ENCODE assay signal across 23 cellular contexts in the genomic region with DNA sequence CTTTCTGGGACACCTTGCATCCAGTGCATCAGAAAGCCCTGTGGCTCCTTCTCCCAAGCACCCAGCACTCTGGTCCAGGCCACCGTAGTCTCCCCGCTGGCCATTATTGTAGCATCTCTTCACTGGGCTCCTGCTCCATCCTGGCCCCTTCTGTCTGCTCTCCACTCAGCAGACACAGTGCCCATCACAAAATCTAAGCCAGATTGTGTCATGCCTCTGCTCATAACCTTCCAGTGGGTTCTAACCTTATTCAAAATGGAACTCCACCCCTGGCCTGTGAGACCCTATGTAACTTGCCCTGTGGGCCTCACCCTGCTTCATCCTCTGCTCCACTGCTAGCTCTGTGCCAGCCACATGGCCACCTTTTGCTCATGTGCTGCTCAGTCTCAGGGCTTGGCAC. TPM values are rescaled to one million over a fixed set of nuclear protein-coding genes. Genes with fewer than 3 reads are reported as not detected.
DNase-seq lines count a peak whose midpoint lies in the region; ATAC-seq and TF ChIP-seq lines count a peak whose summit lies in the region.
"Had no signal": no experiment of that assay in that cellular context is flagged by ENCODE, and none has a peak within 500 bp of the region (broad histone marks: within the 10 kb centered on the region; RNA-seq: fewer than 3 reads in every experiment).

No MANE protein-coding gene starts in this region.

- no peaks in the 10 kb centered on the region for H3K9me3 Mint-ChIP-seq in activated T-cell treated with anti-CD3 and anti-CD28 coated beads, Interleukin-2, amount 50 U/mL, for 24 hours
- H3K9me3 Mint-ChIP-seq in chondrocyte (ENCODE audit: low read depth) = no peaks in the 10 kb centered on the region
- H3K9me3 Mint-ChIP-seq: CD4-positive, alpha-beta memory T cell; HFFc6 had no signal

- H3K36me3 ChIP-seq in Peyer's patch (no peaks in the 10 kb centered on the region), upper lobe of right lung (no peaks in the 10 kb centered on the region)
- H3K36me3 ChIP-seq: BE2C; BLaER1 treated with 17β-estradiol and CSF1 and Interleukin-3, amounts not matched to agents 10 nM and 100 nM; HAP-1 had no signal

- ATAC-seq in upper lobe of right lung = no peak
- ATAC-seq: A549, GM12878 had no signal

- no peak overlapping the region for H3K27ac Mint-ChIP-seq in activated T-cell treated with anti-CD3 and anti-CD28 coated beads, Interleukin-2, amount 50 U/mL, for 24 hours
- no peak overlapping the region for H3K27ac Mint-ChIP-seq in chondrocyte (ENCODE audit: unreplicated experiment)
- H3K27ac Mint-ChIP-seq: CD4-positive, alpha-beta memory T cell; HFFc6 had no signal

- no peak for TF ChIP-seq CTCF in Peyer's patch (IDR thresholded peaks at IDR 0.05)
- no peak for TF ChIP-seq CTCF in chondrocyte (IDR thresholded peaks at IDR 0.05)
- TF ChIP-seq CTCF in upper lobe of right lung (IDR thresholded peaks at IDR 0.05) = no peak

- intact Hi-C loops in upper lobe of right lung (cut with DNase I) = no loop called here

- H3K27me3 ChIP-seq in Peyer's patch (peaks cover 0 to 4% of the 10 kb centered on the region in 2 donors), upper lobe of right lung (peaks cover 17% of the 10 kb centered on the region)
- H3K27me3 ChIP-seq: BE2C had no signal

- H3K4me1 Mint-ChIP-seq in activated T-cell treated with anti-CD3 and anti-CD28 coated beads, Interleukin-2, amount 50 U/mL, for 24 hours (ENCODE audit: low read depth) = no peaks in the 10 kb centered on the region
- no peaks in the 10 kb centered on the region for H3K4me1 Mint-ChIP-seq in chondrocyte (ENCODE audit: low read depth)
- H3K4me1 Mint-ChIP-seq: CD4-positive, alpha-beta memory T cell had no signal

- H3K36me3 Mint-ChIP-seq in activated T-cell treated with anti-CD3 and anti-CD28 coated beads, Interleukin-2, amount 50 U/mL, for 24 hours (ENCODE audit: low read depth) = no peaks in the 10 kb centered on the region
- no peaks in the 10 kb centered on the region for H3K36me3 Mint-ChIP-seq in chondrocyte (ENCODE audit: low read depth)
- H3K36me3 Mint-ChIP-seq: CD4-positive, alpha-beta memory T cell had no signal

- H3K4me1 ChIP-seq in Peyer's patch (no peaks in the 10 kb centered on the region), upper lobe of right lung (no peaks in the 10 kb centered on the region)
- H3K4me1 ChIP-seq: A549; BLaER1 treated with 17β-estradiol and CSF1 and Interleukin-3, amounts not matched to agents 10 nM and 100 nM; HAP-1 had no signal

- H3K4me3 ChIP-seq in Peyer's patch = no peak overlapping the region
- H3K4me3 ChIP-seq in upper lobe of right lung = no peak overlapping the region
- H3K4me3 ChIP-seq: A549; BLaER1 treated with 17β-estradiol and CSF1 and Interleukin-3, amounts not matched to agents 10 nM and 100 nM; GM12878; HAP-1 had no signal

- H3K4me3 Mint-ChIP-seq in activated T-cell treated with anti-CD3 and anti-CD28 coated beads, Interleukin-2, amount 50 U/mL, for 24 hours = no peak overlapping the region
- H3K4me3 Mint-ChIP-seq in chondrocyte (ENCODE audit: unreplicated experiment) = no peak overlapping the region
- H3K4me3 Mint-ChIP-seq: CD4-positive, alpha-beta memory T cell; HFFc6 had no signal

- H3K9me3 ChIP-seq in Peyer's patch (no peaks in the 10 kb centered on the region), upper lobe of right lung (no peaks in the 10 kb centered on the region)
- H3K9me3 ChIP-seq: A549; BLaER1 treated with 17β-estradiol and CSF1 and Interleukin-3, amounts not matched to agents 10 nM and 100 nM; HAP-1 had no signal

- H3K27me3 Mint-ChIP-seq in activated T-cell treated with anti-CD3 and anti-CD28 coated beads, Interleukin-2, amount 50 U/mL, for 24 hours = peaks cover 22% of the 10 kb centered on the region
- H3K27me3 Mint-ChIP-seq in chondrocyte (ENCODE audit: low read depth) = peaks cover 25% of the 10 kb centered on the region

- peak; percentile 14 for DNase-seq in activated T-cell treated with anti-CD3 and anti-CD28 coated beads, Interleukin-2, amount 50 U/mL, for 24 hours
- DNase-seq in activated T-cell treated with anti-CD3 and anti-CD28 coated beads for 4 hours (no peak), Peyer's patch (peak in 2 of 3 donors; percentile 22 to 38), chondrocyte (ENCODE audit: low spot score) (peak; percentile 38), upper lobe of right lung (peak; percentile 29), DMS79 (lab: John Stamatoyannopoulos, UW) (no peak), G401 (ENCODE audit: low spot score) (no peak)
- DNase-seq: 8988T; ACHN; AML-193; BE2C; Calu3; CD4-positive, alpha-beta memory T cell; COR-L47; DMS53; DND-41; GDM1; GOT3; HFFc6 had no signal

- no peak for TF ChIP-seq POLR2A in Peyer's patch (IDR thresholded peaks at IDR 0.05)

- in situ Hi-C loops in G401 (cut with HindIII; ENCODE audit: low sequenced_read_pairs) = no loop called here

- no peak overlapping the region for H3K27ac ChIP-seq in Peyer's patch
- no peak overlapping the region for H3K27ac ChIP-seq in upper lobe of right lung
- H3K27ac ChIP-seq: A549; BLaER1 treated with 17β-estradiol and CSF1 and Interleukin-3, amounts not matched to agents 10 nM and 100 nM had no signal

RNA-seq across cellular contexts. Expression of a gene that starts 31.7 kb away (rescaled TPM):
- not detected for total RNA-seq in Peyer's patch
- total RNA-seq in chondrocyte = not detected in 3 replicates
- not detected for total RNA-seq in upper lobe of right lung
- not detected in 2 replicates for total RNA-seq in G401 (2014; rRNA removed; shearing (Covaris generic))
- total RNA-seq: Calu3; CD4-positive, alpha-beta memory T cell; GM12878; HFFc6 had no signal

Comparison
In these comparisons a context has a peak if more than half of its experiments do, and no peak if none do; other contexts are left out.
1. DNase-seq: peak in activated T-cell treated with anti-CD3 and anti-CD28 coated beads, Interleukin-2, amount 50 U/mL, for 24 hours (single experiment), Peyer's patch (2 of 3), chondrocyte (single experiment) and upper lobe of right lung (single experiment); none in activated T-cell treated with anti-CD3 and anti-CD28 coated beads for 4 hours (single experiment), DMS79 (single experiment) and G401 (single experiment).